ENCODE assay signal across 20 cellular contexts in the genomic region with DNA sequence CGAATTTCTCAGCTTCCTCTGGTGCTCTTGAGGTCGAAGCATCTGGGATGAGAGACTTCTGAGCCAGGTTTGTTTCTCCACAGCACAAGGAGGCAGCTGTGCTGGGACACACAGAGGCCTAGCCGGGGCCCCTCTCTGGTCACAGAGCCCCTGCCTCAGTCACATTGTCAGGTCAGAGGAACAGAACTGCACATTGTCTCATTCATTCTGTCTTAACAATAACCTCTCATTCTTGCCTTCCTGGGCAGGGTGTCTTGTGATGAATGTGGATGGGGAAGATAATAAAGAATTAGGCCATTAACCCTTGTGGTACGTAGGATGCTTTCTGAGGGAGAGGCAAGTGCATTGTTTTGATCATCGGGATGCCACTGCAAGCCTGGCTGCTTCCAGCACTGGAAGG. TPM values are rescaled to one million over a fixed set of nuclear protein-coding genes. Genes with fewer than 3 reads are reported as not detected.
DNase-seq lines count a peak whose midpoint lies in the region; ATAC-seq, FAIRE-seq and TF ChIP-seq lines count a peak whose summit lies in the region.
"Had no signal": no experiment of that assay in that cellular context is flagged by ENCODE, and none has a peak within 500 bp of the region (broad histone marks: within the 10 kb centered on the region; RNA-seq: fewer than 3 reads in every experiment).

No MANE protein-coding gene starts in this region.

- no TSS peak for BruUV-seq in mammary epithelial cell (replicated peaks; lab: Mats Ljungman, UMichigan)

- H4K20me1 ChIP-seq in mammary epithelial cell (ENCODE audit: insufficient read depth, low read length), result no peaks in the 10 kb centered on the region

- no peak for ATAC-seq in HG03196 (IDR thresholded peaks at IDR 0.05; ENCODE audit: unreplicated experiment)
- ATAC-seq: SK-N-SH treated with all-trans-retinoic acid at 6 μM for 48 hours had no signal

- 89% methylated on average over 5 of the region's 5 CpGs for WGBS in mammary epithelial cell (ENCODE audit: low coverage, missing lambda C conversion rate)

- peaks cover 4% of the 10 kb centered on the region for H3K36me3 ChIP-seq in mammary epithelial cell (ENCODE audit: insufficient read depth, low read length)

- H3K4me3 Mint-ChIP-seq in neural crest cell, result peak overlapping the region; percentile 7
- H3K4me3 Mint-ChIP-seq: IgD-negative memory B cell had no signal

- H3K27ac Mint-ChIP-seq in neural crest cell (ENCODE audit: unreplicated experiment), result peak overlapping the region; percentile 78
- H3K27ac Mint-ChIP-seq: IgD-negative memory B cell had no signal

- no peak for TF ChIP-seq CTCF in neural crest cell (conservative IDR thresholded peaks at IDR 0.05)
- no peak for TF ChIP-seq CTCF in mammary epithelial cell (conservative IDR thresholded peaks at IDR 0.05 in 1 of 2, IDR thresholded peaks at IDR 0.05 in 1 of 2; ENCODE audit: extremely low read depth in 1 of 2, insufficient read depth in 1 of 2, low read depth in 1 of 2, low read length in 2 of 2)

- H3K4me1 ChIP-seq in mammary epithelial cell (ENCODE audit: insufficient read depth, low read length), result no peaks in the 10 kb centered on the region
- H3K4me1 ChIP-seq: HAP-1 had no signal

- no peaks in the 10 kb centered on the region for H3K27me3 ChIP-seq in mammary epithelial cell (ENCODE audit: insufficient read depth, low read length)

- H3K27ac ChIP-seq in cingulate gyrus (ENCODE audit: low read depth, low read length) (peak overlapping the region; percentile 57), temporal lobe (ENCODE audit: low read depth, low read length) (peak overlapping the region; percentile 67), mammary epithelial cell (ENCODE audit: insufficient read depth, low read depth, low read length) (no peak overlapping the region)

- in situ Hi-C loops in mammary epithelial cell (cut with MboI; ENCODE audit: low sequenced_read_pairs in 2 of 2), result no loop called here

- DNase-seq in HTR-8/SVneo (ENCODE audit: insufficient read length, low spot score) (no peak), neural crest cell (ENCODE audit: low read depth, low spot score) (no peak), mammary epithelial cell (no peak), NCI-H524 (lab: John Stamatoyannopoulos, UW) (no peak), NCI-H510A treated with DMSO at 0.1 percent for 48 hours (lab: John Stamatoyannopoulos, UW) (no peak)
- DNase-seq: ACHN, COR-L47, DMS 273 treated with DMSO at 0.1 percent for 48 hours, DND-41, MM.1S, NCI-H1092, NCI-H2081, NCI-H510A, SHP77 had no signal

- dilution Hi-C loops in mammary epithelial cell (cut with HindIII; ENCODE audit: low sequenced_read_pairs), result no loop called here

- H3K9me3 ChIP-seq in mammary epithelial cell (replicated peaks; ENCODE audit: insufficient read depth, low read length), result no peaks in the 10 kb centered on the region
- H3K9me3 ChIP-seq: HAP-1 had no signal

- no peak overlapping the region for H2AFZ ChIP-seq in mammary epithelial cell (ENCODE audit: low read depth, low read length)

- CTCF ChIA-PET in mammary epithelial cell (lab: Charles Lee; ENCODE audit: low non-redundant PET), result interaction anchor here (0.8 kb wide), 1 partner anchor 1613 kb away, joined by 8 read pairs; no protein-coding TSS in a partner anchor

- H3K4me2 ChIP-seq in mammary epithelial cell (ENCODE audit: insufficient read depth, low read depth, low read length), result no peak overlapping the region

- no peak overlapping the region for H3K4me3 ChIP-seq in mammary epithelial cell (replicated peaks in 1 of 3; ENCODE audit: insufficient read depth in 1 of 3, low read depth in 2 of 3, low read length in 3 of 3)
- H3K4me3 ChIP-seq: HAP-1 had no signal

- H3K36me3 Mint-ChIP-seq in neural crest cell (ENCODE audit: low read depth), result peaks cover 2% of the 10 kb centered on the region

- H3K79me2 ChIP-seq in mammary epithelial cell (ENCODE audit: insufficient read depth, low read length), result no peaks in the 10 kb centered on the region

- H3K9ac ChIP-seq in mammary epithelial cell (ENCODE audit: insufficient read depth, low read length), result no peak overlapping the region

- no peaks in the 10 kb centered on the region for H3K9me3 Mint-ChIP-seq in neural crest cell
- H3K9me3 Mint-ChIP-seq: IgD-negative memory B cell had no signal

- intact Hi-C loops in mammary epithelial cell (cut with micrococcal nuclease), result no loop called here

- H3K27me3 Mint-ChIP-seq in neural crest cell (ENCODE audit: low read depth), result no peaks in the 10 kb centered on the region
- H3K27me3 Mint-ChIP-seq: IgD-negative memory B cell had no signal

- H3K4me1 Mint-ChIP-seq in neural crest cell, result peaks cover 23% of the 10 kb centered on the region

- peak; percentile 93 for FAIRE-seq in HTR-8/SVneo (lab: Jason Lieb, UNC)

RNA-seq across cellular contexts. Expression of a gene that starts 29.8 kb away (rescaled TPM):
- total RNA-seq in neural crest cell (28.6 and 37.3 TPM in 2 replicates), temporal lobe (12.5 TPM), mammary epithelial cell (10 to 100 TPM; 11.7 to 12.5 TPM)
- 17.0 TPM for polyA plus RNA-seq in mammary epithelial cell
- 56.4 TPM for polyA minus RNA-seq in mammary epithelial cell

RNA-seq across cellular contexts. Expression of a gene that starts 44.3 kb away (rescaled TPM):
- total RNA-seq in neural crest cell (16.5 and 17.9 TPM in 2 replicates), temporal lobe (21.9 TPM), mammary epithelial cell (1 to 10 TPM; 5.8 to 6.2 TPM)
- polyA plus RNA-seq in mammary epithelial cell, result 3.4 TPM
- 2.1 TPM for polyA minus RNA-seq in mammary epithelial cell
